ENCODE assay signal across 9 cellular contexts in genomic region chr12:14937689-14938088, GRCh38. TPM values are rescaled to one million over a fixed set of nuclear protein-coding genes. Genes with fewer than 3 reads are reported as not detected.
DNase-seq lines count a peak whose midpoint lies in the region; ATAC-seq and TF ChIP-seq lines count a peak whose summit lies in the region.
"Had no signal": no experiment of that assay in that cellular context is flagged by ENCODE, and none has a peak within 500 bp of the region (broad histone marks: within the 10 kb centered on the region; RNA-seq: fewer than 3 reads in every experiment).

No MANE protein-coding gene starts in this region.

- no peak overlapping the region for H3K4me3 ChIP-seq in HL-60 (replicated peaks; ENCODE audit: insufficient read depth, low read length)
- H3K4me3 ChIP-seq: BLaER1 had no signal

- no peaks in the 10 kb centered on the region for H3K27me3 Mint-ChIP-seq in activated naive CD8-positive, alpha-beta T cell treated with anti-CD3 and anti-CD28 coated beads, Interleukin-2, amount 10 ng/mL, durations not matched to agents 7 days and 5 days
- no peaks in the 10 kb centered on the region for H3K27me3 Mint-ChIP-seq in stimulated activated memory B cell treated with anti-CD40 and anti-IgM and Interleukin-4, amounts not matched to agents 10 μg/mL and 1 μg/mL and 100 μg/mL, for 72 hours

- POLR2A ChIA-PET in activated naive CD8-positive, alpha-beta T cell treated with anti-CD3 and anti-CD28 coated beads, Interleukin-2, amount 10 ng/mL, durations not matched to agents 7 days and 5 days (lab: Charles Lee), result interaction anchor here (0.9 to 2.5 kb wide), 2 partner anchors 11 to 13 kb away, joined by 4 to 6 read pairs; no protein-coding TSS in a partner anchor

- no peaks in the 10 kb centered on the region for H3K9me3 Mint-ChIP-seq in activated naive CD8-positive, alpha-beta T cell treated with anti-CD3 and anti-CD28 coated beads, Interleukin-2, amount 10 ng/mL, durations not matched to agents 7 days and 5 days
- H3K9me3 Mint-ChIP-seq in stimulated activated memory B cell treated with anti-CD40 and anti-IgM and Interleukin-4, amounts not matched to agents 10 μg/mL and 1 μg/mL and 100 μg/mL, for 72 hours, result peaks cover 3% of the 10 kb centered on the region

- H3K36me3 Mint-ChIP-seq in activated naive CD8-positive, alpha-beta T cell treated with anti-CD3 and anti-CD28 coated beads, Interleukin-2, amount 10 ng/mL, durations not matched to agents 7 days and 5 days, result peaks cover 74% of the 10 kb centered on the region
- peaks cover 72% of the 10 kb centered on the region for H3K36me3 Mint-ChIP-seq in stimulated activated memory B cell treated with anti-CD40 and anti-IgM and Interleukin-4, amounts not matched to agents 10 μg/mL and 1 μg/mL and 100 μg/mL, for 72 hours

- peak; percentile 29 for TF ChIP-seq CTCF in HL-60 (IDR thresholded peaks at IDR 0.05; ENCODE audit: insufficient read depth, low read length)

- no peaks in the 10 kb centered on the region for H3K27me3 ChIP-seq in HL-60 (ENCODE audit: insufficient read depth, poor library complexity, severe bottlenecking)
- H3K27me3 ChIP-seq: BLaER1 had no signal

- no peak overlapping the region for H3K4me3 Mint-ChIP-seq in activated naive CD8-positive, alpha-beta T cell treated with anti-CD3 and anti-CD28 coated beads, Interleukin-2, amount 10 ng/mL, durations not matched to agents 7 days and 5 days
- no peak overlapping the region for H3K4me3 Mint-ChIP-seq in stimulated activated memory B cell treated with anti-CD40 and anti-IgM and Interleukin-4, amounts not matched to agents 10 μg/mL and 1 μg/mL and 100 μg/mL, for 72 hours

- ATAC-seq in activated naive CD8-positive, alpha-beta T cell treated with anti-CD3 and anti-CD28 coated beads, Interleukin-2, amount 10 ng/mL, durations not matched to agents 7 days and 5 days (ENCODE audit: low read depth), result peak; percentile 31
- ATAC-seq in stimulated activated memory B cell treated with anti-CD40 and anti-IgM and Interleukin-4, amounts not matched to agents 10 μg/mL and 1 μg/mL and 100 μg/mL, for 72 hours, result no peak
- ATAC-seq in HG03196 (IDR thresholded peaks at IDR 0.05; ENCODE audit: unreplicated experiment), result no peak

- DNase-seq in activated effector memory CD4-positive, alpha-beta T cell treated with anti-CD3 and anti-CD28 coated beads, Interleukin-2, amount 50 U/mL, for 16 hours, result peak; percentile 73
- no peak for DNase-seq in activated effector memory CD4-positive, alpha-beta T cell treated with Interleukin-2 at 50 U/mL for 16 hours
- DNase-seq in HL-60 (ENCODE audit: low read depth in 1 of 2, low spot score in 1 of 2) (peak in 1 of 2 experiments; percentile 49), HPDE6-E6E7 (ENCODE audit: extremely low spot score) (no peak), SK-N-DZ (ENCODE audit: low spot score) (no peak)
- no peak for DNase-seq in activated naive CD8-positive, alpha-beta T cell treated with anti-CD3 and anti-CD28 coated beads, Interleukin-2, amount 10 ng/mL, durations not matched to agents 7 days and 5 days

- H3K4me1 Mint-ChIP-seq in activated naive CD8-positive, alpha-beta T cell treated with anti-CD3 and anti-CD28 coated beads, Interleukin-2, amount 10 ng/mL, durations not matched to agents 7 days and 5 days, result peaks cover 17% of the 10 kb centered on the region
- H3K4me1 Mint-ChIP-seq in stimulated activated memory B cell treated with anti-CD40 and anti-IgM and Interleukin-4, amounts not matched to agents 10 μg/mL and 1 μg/mL and 100 μg/mL, for 72 hours, result peaks cover 39% of the 10 kb centered on the region

- H3K27ac Mint-ChIP-seq in activated naive CD8-positive, alpha-beta T cell treated with anti-CD3 and anti-CD28 coated beads, Interleukin-2, amount 10 ng/mL, durations not matched to agents 7 days and 5 days, result peak overlapping the region; percentile 17
- peak overlapping the region; percentile 50 for H3K27ac Mint-ChIP-seq in stimulated activated memory B cell treated with anti-CD40 and anti-IgM and Interleukin-4, amounts not matched to agents 10 μg/mL and 1 μg/mL and 100 μg/mL, for 72 hours

- H3K27ac ChIP-seq in HL-60 (replicated peaks), result no peak overlapping the region
- H3K27ac ChIP-seq: BLaER1 had no signal

RNA-seq across cellular contexts. Expression of gene ERP27, which starts 0.6 kb away (rescaled TPM):
- 10 to 100 TPM; 10.1 to 11.8 TPM for total RNA-seq in activated naive CD8-positive, alpha-beta T cell treated with anti-CD3 and anti-CD28 coated beads, Interleukin-2, amount 10 ng/mL, durations not matched to agents 7 days and 5 days
- not detected in 2 replicates for polyA plus RNA-seq in SK-N-DZ (2014; cell fraction: cytosol; rRNA removed)
- 0.07 TPM in 1 of 2 replicates, not detected in the other for polyA plus RNA-seq in SK-N-DZ (2014; cell fraction: nucleus; rRNA removed)

RNA-seq across cellular contexts. Expression of gene ARHGDIB, which starts 23.7 kb away (rescaled TPM):
- 1,000 to 10,000 TPM; 1,212 to 1,244 TPM for total RNA-seq in activated naive CD8-positive, alpha-beta T cell treated with anti-CD3 and anti-CD28 coated beads, Interleukin-2, amount 10 ng/mL, durations not matched to agents 7 days and 5 days
- 0.77 and 0.94 TPM in 2 replicates for polyA plus RNA-seq in SK-N-DZ (2014; cell fraction: cytosol; rRNA removed)
- 0.50 and 3.4 TPM in 2 replicates for polyA plus RNA-seq in SK-N-DZ (2014; cell fraction: nucleus; rRNA removed)

RNA-seq across cellular contexts. Expression of gene PDE6H, which starts 35.2 kb away (rescaled TPM):
- total RNA-seq in activated naive CD8-positive, alpha-beta T cell treated with anti-CD3 and anti-CD28 coated beads, Interleukin-2, amount 10 ng/mL, durations not matched to agents 7 days and 5 days, result not detected
- polyA plus RNA-seq in SK-N-DZ (2014; cell fraction: cytosol; rRNA removed), result not detected in 2 replicates
- polyA plus RNA-seq in SK-N-DZ (2014; cell fraction: nucleus; rRNA removed), result not detected in 2 replicates

RNA-seq across cellular contexts. Expression of gene MGP, which starts 52.0 kb away (rescaled TPM):
- under 1 TPM; 0.44 to 0.60 TPM for total RNA-seq in activated naive CD8-positive, alpha-beta T cell treated with anti-CD3 and anti-CD28 coated beads, Interleukin-2, amount 10 ng/mL, durations not matched to agents 7 days and 5 days
- not detected in 2 replicates for polyA plus RNA-seq in SK-N-DZ (2014; cell fraction: cytosol; rRNA removed)
- not detected in 2 replicates for polyA plus RNA-seq in SK-N-DZ (2014; cell fraction: nucleus; rRNA removed)
